2 cellular contexts compared by ENCODE assay signal in the genomic region with DNA sequence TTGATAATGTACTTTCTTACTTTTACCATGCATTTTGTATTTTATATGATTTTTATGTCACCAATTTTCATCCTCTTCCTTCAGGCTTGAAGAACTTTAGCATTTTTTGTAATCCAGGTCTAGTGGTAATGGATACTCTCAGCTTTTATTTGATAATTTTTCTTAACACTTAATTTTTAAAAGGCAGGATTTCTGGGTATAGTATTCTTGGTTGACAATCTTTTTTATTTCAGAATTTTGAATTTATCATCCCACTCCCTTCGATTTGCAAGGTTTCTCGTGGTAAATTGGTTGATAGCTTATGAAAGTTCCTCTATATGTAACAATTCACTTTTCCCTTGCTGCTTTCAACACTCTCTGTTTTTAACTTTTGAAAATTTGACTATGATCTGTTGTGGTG.
"Had no signal": no experiment of that assay in that cellular context is flagged by ENCODE, and none has a peak within 500 bp of the region (broad histone marks: within the 10 kb centered on the region; RNA-seq: fewer than 3 reads in every experiment).

No MANE protein-coding gene starts in this region.

- DNase-seq: GF-D8 had no signal

- H3K4me3 ChIP-seq: GM12878 had no signal
